In the genomic region with DNA sequence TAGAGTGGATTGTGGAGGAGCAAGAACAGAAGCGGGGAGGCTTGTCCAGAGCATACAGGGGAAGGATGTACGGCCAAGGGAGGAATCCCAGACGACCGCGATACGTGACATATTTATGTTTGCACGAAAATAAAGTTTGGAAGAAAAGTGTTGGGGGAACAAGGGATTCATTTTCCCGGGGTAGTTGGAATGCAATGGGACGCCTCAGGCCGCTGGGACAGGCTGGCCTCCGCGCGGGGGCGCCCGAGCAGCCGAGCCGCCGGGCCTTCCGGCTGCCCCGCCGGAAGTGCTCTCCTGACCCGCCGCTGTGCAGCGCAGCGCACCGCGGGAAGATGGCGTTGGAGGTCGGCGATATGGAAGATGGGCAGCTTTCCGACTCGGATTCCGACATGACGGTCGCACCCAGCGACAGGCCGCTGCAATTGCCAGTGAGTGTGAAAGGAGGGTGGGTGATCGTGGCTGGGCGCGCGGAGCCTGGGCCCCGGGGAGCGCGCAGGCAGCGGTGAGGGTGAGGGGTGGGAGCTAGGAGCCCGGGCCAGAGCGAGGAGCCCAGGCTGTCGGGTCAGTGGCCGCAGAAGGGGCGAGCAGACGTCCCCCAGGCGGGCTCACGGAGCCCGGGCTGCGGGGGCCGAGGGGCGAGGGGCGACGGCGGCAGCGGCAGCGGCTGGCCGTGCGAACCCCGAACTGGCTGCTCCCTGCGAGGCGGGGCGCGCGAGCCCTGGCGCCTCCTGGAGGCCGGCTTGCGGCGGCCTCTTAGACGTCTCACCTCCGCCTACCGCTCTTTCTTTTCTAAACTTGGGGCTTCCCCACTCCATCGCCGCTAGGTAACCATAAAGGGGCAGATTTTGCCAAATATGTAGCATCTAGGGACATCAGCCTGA, we compare ENCODE assay signal across 1 cellular context.
TF ChIP-seq lines count a peak whose summit lies in the region.

A gene with protein sequence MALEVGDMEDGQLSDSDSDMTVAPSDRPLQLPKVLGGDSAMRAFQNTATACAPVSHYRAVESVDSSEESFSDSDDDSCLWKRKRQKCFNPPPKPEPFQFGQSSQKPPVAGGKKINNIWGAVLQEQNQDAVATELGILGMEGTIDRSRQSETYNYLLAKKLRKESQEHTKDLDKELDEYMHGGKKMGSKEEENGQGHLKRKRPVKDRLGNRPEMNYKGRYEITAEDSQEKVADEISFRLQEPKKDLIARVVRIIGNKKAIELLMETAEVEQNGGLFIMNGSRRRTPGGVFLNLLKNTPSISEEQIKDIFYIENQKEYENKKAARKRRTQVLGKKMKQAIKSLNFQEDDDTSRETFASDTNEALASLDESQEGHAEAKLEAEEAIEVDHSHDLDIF (plus strand): TSS at position 317 of the 881 bp plus-strand sequence. CDS start 16 bp downstream, at position 333.

TF ChIP-seq in neural cell, 6 proteins besides CTCF, POLR2A, EP300 and RAD21 (continued from another document):
- TF ChIP-seq, protein P1, sequence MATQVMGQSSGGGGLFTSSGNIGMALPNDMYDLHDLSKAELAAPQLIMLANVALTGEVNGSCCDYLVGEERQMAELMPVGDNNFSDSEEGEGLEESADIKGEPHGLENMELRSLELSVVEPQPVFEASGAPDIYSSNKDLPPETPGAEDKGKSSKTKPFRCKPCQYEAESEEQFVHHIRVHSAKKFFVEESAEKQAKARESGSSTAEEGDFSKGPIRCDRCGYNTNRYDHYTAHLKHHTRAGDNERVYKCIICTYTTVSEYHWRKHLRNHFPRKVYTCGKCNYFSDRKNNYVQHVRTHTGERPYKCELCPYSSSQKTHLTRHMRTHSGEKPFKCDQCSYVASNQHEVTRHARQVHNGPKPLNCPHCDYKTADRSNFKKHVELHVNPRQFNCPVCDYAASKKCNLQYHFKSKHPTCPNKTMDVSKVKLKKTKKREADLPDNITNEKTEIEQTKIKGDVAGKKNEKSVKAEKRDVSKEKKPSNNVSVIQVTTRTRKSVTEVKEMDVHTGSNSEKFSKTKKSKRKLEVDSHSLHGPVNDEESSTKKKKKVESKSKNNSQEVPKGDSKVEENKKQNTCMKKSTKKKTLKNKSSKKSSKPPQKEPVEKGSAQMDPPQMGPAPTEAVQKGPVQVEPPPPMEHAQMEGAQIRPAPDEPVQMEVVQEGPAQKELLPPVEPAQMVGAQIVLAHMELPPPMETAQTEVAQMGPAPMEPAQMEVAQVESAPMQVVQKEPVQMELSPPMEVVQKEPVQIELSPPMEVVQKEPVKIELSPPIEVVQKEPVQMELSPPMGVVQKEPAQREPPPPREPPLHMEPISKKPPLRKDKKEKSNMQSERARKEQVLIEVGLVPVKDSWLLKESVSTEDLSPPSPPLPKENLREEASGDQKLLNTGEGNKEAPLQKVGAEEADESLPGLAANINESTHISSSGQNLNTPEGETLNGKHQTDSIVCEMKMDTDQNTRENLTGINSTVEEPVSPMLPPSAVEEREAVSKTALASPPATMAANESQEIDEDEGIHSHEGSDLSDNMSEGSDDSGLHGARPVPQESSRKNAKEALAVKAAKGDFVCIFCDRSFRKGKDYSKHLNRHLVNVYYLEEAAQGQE (IDR thresholded peaks at IDR 0.05; ENCODE audit: borderline replicate concordance) = no peak
- TF ChIP-seq POLR2AphosphoS5 (IDR thresholded peaks at IDR 0.05) = peak; percentile 88
